In the genomic region with DNA sequence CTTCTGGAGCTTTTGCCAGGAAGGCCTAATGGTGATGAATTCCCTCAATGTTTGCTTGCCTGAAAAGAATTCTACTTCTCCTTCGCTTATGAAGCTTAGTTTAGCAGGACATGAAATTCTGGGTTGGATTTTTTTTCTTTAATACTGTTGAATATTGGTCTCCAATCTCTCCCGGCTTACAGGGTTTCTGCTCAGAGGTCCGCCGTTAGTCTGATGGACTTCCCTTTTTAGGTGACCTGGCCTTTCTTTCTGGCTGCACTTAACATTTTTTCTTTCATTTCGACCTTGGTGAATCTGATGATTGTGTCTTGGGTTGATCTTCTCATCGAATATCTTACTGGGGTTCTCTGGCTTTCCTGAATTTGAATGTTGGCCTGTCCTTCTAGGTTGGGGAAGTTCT, we compare ENCODE assay signal across 12 cellular contexts. TPM values are rescaled to one million over a fixed set of nuclear protein-coding genes. Genes with fewer than 3 reads are reported as not detected.
"Had no signal": no experiment of that assay in that cellular context is flagged by ENCODE, and none has a peak within 500 bp of the region (broad histone marks: within the 10 kb centered on the region; RNA-seq: fewer than 3 reads in every experiment).

No MANE protein-coding gene starts in this region.

- DNase-seq: GM23248, GOT3, H7, H9, HCEC 1CT, HFFc6 had no signal

- H3K9ac ChIP-seq: GM23248 had no signal

- H3K9me3 ChIP-seq: HAP-1 had no signal

- H3K4me1 ChIP-seq: HAP-1 had no signal

- H3K27ac Mint-ChIP-seq: GM23338, HFFc6 had no signal

- H3K4me1 Mint-ChIP-seq: GM23338, H9 had no signal

- H3K4me3 ChIP-seq: GM23248, GM23338, HAP-1 had no signal

- ATAC-seq: GM23338, HCT116 had no signal

- H3K9me3 Mint-ChIP-seq: HFFc6 had no signal

- H3K27ac ChIP-seq: GM23248 had no signal

- FAIRE-seq: H1, H54 had no signal

- H3K36me3 ChIP-seq: HAP-1 had no signal

- H3K4me3 Mint-ChIP-seq: GM23338, H9, HFFc6 had no signal

- H3K4me2 ChIP-seq: GM23338 had no signal

- H2AFZ ChIP-seq: GM23248 had no signal

RNA-seq across cellular contexts. Expression of a gene that starts 17.2 kb away (rescaled TPM):
- total RNA-seq: GM23248, GM23338, H1, H4, H9, HFFc6 had no signal
- polyA plus RNA-seq: GM23248, GM23338, H1 had no signal
